Comparison of ENCODE assay signal across 11 cellular contexts in the genomic region with DNA sequence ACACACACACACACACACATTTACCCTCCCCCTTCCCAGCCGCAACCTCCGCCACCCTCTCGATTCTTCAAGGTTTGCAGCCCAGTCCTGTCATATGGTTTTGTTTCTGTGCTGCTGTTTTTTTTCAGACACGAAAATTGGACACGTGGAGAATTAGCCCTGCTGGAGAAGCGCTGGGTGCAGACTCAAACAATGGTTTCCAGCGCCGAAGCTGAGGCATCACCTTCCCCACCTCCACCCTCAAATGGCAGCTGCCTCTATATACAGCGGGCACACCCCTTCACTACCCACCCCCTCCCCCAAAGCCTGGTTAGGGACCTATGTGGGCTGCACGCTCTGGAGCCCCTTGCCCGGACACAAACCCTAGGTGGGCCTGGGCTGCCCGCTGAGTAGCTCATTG.
DNase-seq lines count a peak whose midpoint lies in the region; ATAC-seq, FAIRE-seq and TF ChIP-seq lines count a peak whose summit lies in the region.
"Had no signal": no experiment of that assay in that cellular context is flagged by ENCODE, and none has a peak within 500 bp of the region (broad histone marks: within the 10 kb centered on the region; RNA-seq: fewer than 3 reads in every experiment).

No MANE protein-coding gene starts in this region.

- no peak overlapping the region for H3K27ac Mint-ChIP-seq in CD8-positive, alpha-beta T cell
- H3K27ac Mint-ChIP-seq in activated naive CD8-positive, alpha-beta T cell treated with anti-CD3 and anti-CD28 coated beads for 36 hours, result no peak overlapping the region
- peak overlapping the region in 1 of 10 donors; percentile 63 for H3K27ac Mint-ChIP-seq in naive thymus-derived CD8-positive, alpha-beta T cell

- intact Hi-C loops in CD8-positive, alpha-beta T cell (cut with DNase I, micrococcal nuclease), result loop anchor here (5.0 kb wide), 3 partner anchors 52 to 162 kb away; a partner anchor contains a TSS

- peaks cover 41% of the 10 kb centered on the region for H3K4me1 ChIP-seq in CD8-positive, alpha-beta T cell (ENCODE audit: insufficient read depth, low read length)

- no peaks in the 10 kb centered on the region for H3K36me3 Mint-ChIP-seq in CD8-positive, alpha-beta T cell
- no peaks in the 10 kb centered on the region for H3K36me3 Mint-ChIP-seq in activated naive CD8-positive, alpha-beta T cell treated with anti-CD3 and anti-CD28 coated beads for 36 hours
- H3K36me3 Mint-ChIP-seq in naive thymus-derived CD8-positive, alpha-beta T cell, result no peaks in the 10 kb centered on the region

- no peak for ATAC-seq in CD8-positive, alpha-beta T cell
- no peak for ATAC-seq in naive thymus-derived CD8-positive, alpha-beta T cell
- no peak for ATAC-seq in GM19395 (IDR thresholded peaks at IDR 0.05; ENCODE audit: unreplicated experiment)
- ATAC-seq in GM21619 (IDR thresholded peaks at IDR 0.05; ENCODE audit: unreplicated experiment), result no peak
- ATAC-seq in HG02678 (IDR thresholded peaks at IDR 0.05; ENCODE audit: unreplicated experiment), result no peak
- ATAC-seq: gastroesophageal sphincter had no signal

- POLR2A ChIA-PET in CD8-positive, alpha-beta T cell (lab: Charles Lee), result interaction anchor here (0.8 kb wide), 2 partner anchors 76 to 88 kb away, joined by 3 read pairs; no protein-coding TSS in a partner anchor
- POLR2A ChIA-PET in naive thymus-derived CD8-positive, alpha-beta T cell (lab: Charles Lee), result interaction anchor here (0.7 to 1.8 kb wide), 2 partner anchors 12 to 159 kb away, joined by 3 to 5 read pairs; no protein-coding TSS in a partner anchor

- no peaks in the 10 kb centered on the region for H3K9me3 Mint-ChIP-seq in CD8-positive, alpha-beta T cell
- no peaks in the 10 kb centered on the region for H3K9me3 Mint-ChIP-seq in activated naive CD8-positive, alpha-beta T cell treated with anti-CD3 and anti-CD28 coated beads for 36 hours
- peaks cover 0 to 2% (median 0%) of the 10 kb centered on the region in 9 donors for H3K9me3 Mint-ChIP-seq in naive thymus-derived CD8-positive, alpha-beta T cell

- no peak overlapping the region for H3K27ac ChIP-seq in CD8-positive, alpha-beta T cell (ENCODE audit: low read depth, low read length)
- peak overlapping the region; percentile 76 for H3K27ac ChIP-seq in KOPT-K1 (ENCODE audit: low read depth, low read length, poor library complexity, severe bottlenecking)
- H3K27ac ChIP-seq: gastroesophageal sphincter had no signal

- no peak for TF ChIP-seq CTCF in CD8-positive, alpha-beta T cell (IDR thresholded peaks at IDR 0.05)

- peaks cover 11% of the 10 kb centered on the region for H3K27me3 Mint-ChIP-seq in CD8-positive, alpha-beta T cell (ENCODE audit: low read depth)
- H3K27me3 Mint-ChIP-seq in activated naive CD8-positive, alpha-beta T cell treated with anti-CD3 and anti-CD28 coated beads for 36 hours, result peaks cover 37% of the 10 kb centered on the region
- peaks cover 4 to 25% (median 14%) of the 10 kb centered on the region in 5 donors for H3K27me3 Mint-ChIP-seq in naive thymus-derived CD8-positive, alpha-beta T cell

- peaks cover 33% of the 10 kb centered on the region for H3K4me1 Mint-ChIP-seq in CD8-positive, alpha-beta T cell (ENCODE audit: low read depth)
- peaks cover 26% of the 10 kb centered on the region for H3K4me1 Mint-ChIP-seq in activated naive CD8-positive, alpha-beta T cell treated with anti-CD3 and anti-CD28 coated beads for 36 hours
- peaks cover 14 to 51% (median 38%) of the 10 kb centered on the region in 4 donors for H3K4me1 Mint-ChIP-seq in naive thymus-derived CD8-positive, alpha-beta T cell

- CTCF ChIA-PET in CD8-positive, alpha-beta T cell (lab: Charles Lee), result interaction anchor here (1.4 kb wide), 1 partner anchor 102 kb away, joined by 3 read pairs; no protein-coding TSS in a partner anchor

- DNase-seq in CD8-positive, alpha-beta T cell, result no peak
- DNase-seq in activated naive CD8-positive, alpha-beta T cell treated with anti-CD3 and anti-CD28 coated beads for 36 hours, result no peak
- DNase-seq in naive thymus-derived CD8-positive, alpha-beta T cell, result no peak
- DNase-seq in HTR-8/SVneo (ENCODE audit: insufficient read length, low spot score), result no peak
- DNase-seq: activated CD4-positive, alpha-beta T cell treated with anti-CD3 and anti-CD28 coated beads, Interleukin-2, amount 50 U/mL, for 4 hours; COR-L47 had no signal

- no peaks in the 10 kb centered on the region for H3K9me3 ChIP-seq in CD8-positive, alpha-beta T cell (ENCODE audit: low read length)
- H3K9me3 ChIP-seq in KOPT-K1 (ENCODE audit: insufficient read depth, low read length, poor library complexity, severe bottlenecking), result no peaks in the 10 kb centered on the region
- H3K9me3 ChIP-seq: gastroesophageal sphincter had no signal

- H3K36me3 ChIP-seq in CD8-positive, alpha-beta T cell (ENCODE audit: insufficient read depth, low read length), result no peaks in the 10 kb centered on the region
- H3K36me3 ChIP-seq in KOPT-K1 (ENCODE audit: insufficient read depth, low read length), result no peaks in the 10 kb centered on the region
- H3K36me3 ChIP-seq: gastroesophageal sphincter had no signal

- FAIRE-seq in HTR-8/SVneo (lab: Jason Lieb, UNC), result no peak

- peak overlapping the region; percentile 67 for H3K4me3 Mint-ChIP-seq in CD8-positive, alpha-beta T cell
- peak overlapping the region; percentile 53 for H3K4me3 Mint-ChIP-seq in activated naive CD8-positive, alpha-beta T cell treated with anti-CD3 and anti-CD28 coated beads for 36 hours
- peak overlapping the region; percentile 52 to 74 (median 62) for H3K4me3 Mint-ChIP-seq in naive thymus-derived CD8-positive, alpha-beta T cell

- H3K4me3 ChIP-seq in CD8-positive, alpha-beta T cell (ENCODE audit: low read depth, low read length), result no peak overlapping the region

- peaks cover 3% of the 10 kb centered on the region for H3K27me3 ChIP-seq in CD8-positive, alpha-beta T cell (ENCODE audit: insufficient read depth, low read length)
- H3K27me3 ChIP-seq: gastroesophageal sphincter had no signal
